In genomic region chr19:10192922-10193321, GRCh38 we compare ENCODE assay signal across 1 cellular context.
TF ChIP-seq lines count a peak whose summit lies in the region.

No MANE protein-coding gene starts in this region.

TF ChIP-seq in IMR-90, 13 proteins besides CTCF, POLR2A, EP300 and RAD21:
- no peak for TF ChIP-seq CEBPB (IDR thresholded peaks at IDR 0.05; ENCODE audit: low read depth, low read length)
- no peak for TF ChIP-seq NFE2L2 (IDR thresholded peaks at IDR 0.05; ENCODE audit: low read depth, low read length)
- TF ChIP-seq CHD1 (IDR thresholded peaks at IDR 0.05; ENCODE audit: low read depth, low read length) = no peak
- TF ChIP-seq MXI1 (IDR thresholded peaks at IDR 0.05; ENCODE audit: borderline replicate concordance, low read depth, low read length) = no peak
- TF ChIP-seq BHLHE40 (IDR thresholded peaks at IDR 0.05; ENCODE audit: low read depth, low read length) = no peak
- TF ChIP-seq RFX5 (IDR thresholded peaks at IDR 0.05; ENCODE audit: low read depth, low read length) = no peak
- TF ChIP-seq MAFK (IDR thresholded peaks at IDR 0.05; ENCODE audit: low read depth, low read length) = no peak
- no peak for TF ChIP-seq MAZ (IDR thresholded peaks at IDR 0.05; ENCODE audit: borderline replicate concordance, low read depth, low read length)
- TF ChIP-seq RCOR1 (IDR thresholded peaks at IDR 0.05; ENCODE audit: insufficient replicate concordance, low read length) = no peak
- no peak for TF ChIP-seq USF2 (IDR thresholded peaks at IDR 0.05; ENCODE audit: low read depth, low read length)
- no peak for TF ChIP-seq SMC3 (IDR thresholded peaks at IDR 0.05; ENCODE audit: low read depth, low read length)
- TF ChIP-seq FOS (IDR thresholded peaks at IDR 0.05; ENCODE audit: low read depth, low read length) = no peak
- no peak for TF ChIP-seq ELK1 (IDR thresholded peaks at IDR 0.05; ENCODE audit: borderline replicate concordance, low read depth, low read length)
